ENCODE assay signal across 1 cellular context in genomic region chr12:24929953-24930352, GRCh38.
TF ChIP-seq lines count a peak whose summit lies in the region.

No MANE protein-coding gene starts in this region.

TF ChIP-seq in GM23338, 12 proteins besides CTCF, POLR2A, EP300 and RAD21 (continued from another document):
- TF ChIP-seq, protein P1, sequence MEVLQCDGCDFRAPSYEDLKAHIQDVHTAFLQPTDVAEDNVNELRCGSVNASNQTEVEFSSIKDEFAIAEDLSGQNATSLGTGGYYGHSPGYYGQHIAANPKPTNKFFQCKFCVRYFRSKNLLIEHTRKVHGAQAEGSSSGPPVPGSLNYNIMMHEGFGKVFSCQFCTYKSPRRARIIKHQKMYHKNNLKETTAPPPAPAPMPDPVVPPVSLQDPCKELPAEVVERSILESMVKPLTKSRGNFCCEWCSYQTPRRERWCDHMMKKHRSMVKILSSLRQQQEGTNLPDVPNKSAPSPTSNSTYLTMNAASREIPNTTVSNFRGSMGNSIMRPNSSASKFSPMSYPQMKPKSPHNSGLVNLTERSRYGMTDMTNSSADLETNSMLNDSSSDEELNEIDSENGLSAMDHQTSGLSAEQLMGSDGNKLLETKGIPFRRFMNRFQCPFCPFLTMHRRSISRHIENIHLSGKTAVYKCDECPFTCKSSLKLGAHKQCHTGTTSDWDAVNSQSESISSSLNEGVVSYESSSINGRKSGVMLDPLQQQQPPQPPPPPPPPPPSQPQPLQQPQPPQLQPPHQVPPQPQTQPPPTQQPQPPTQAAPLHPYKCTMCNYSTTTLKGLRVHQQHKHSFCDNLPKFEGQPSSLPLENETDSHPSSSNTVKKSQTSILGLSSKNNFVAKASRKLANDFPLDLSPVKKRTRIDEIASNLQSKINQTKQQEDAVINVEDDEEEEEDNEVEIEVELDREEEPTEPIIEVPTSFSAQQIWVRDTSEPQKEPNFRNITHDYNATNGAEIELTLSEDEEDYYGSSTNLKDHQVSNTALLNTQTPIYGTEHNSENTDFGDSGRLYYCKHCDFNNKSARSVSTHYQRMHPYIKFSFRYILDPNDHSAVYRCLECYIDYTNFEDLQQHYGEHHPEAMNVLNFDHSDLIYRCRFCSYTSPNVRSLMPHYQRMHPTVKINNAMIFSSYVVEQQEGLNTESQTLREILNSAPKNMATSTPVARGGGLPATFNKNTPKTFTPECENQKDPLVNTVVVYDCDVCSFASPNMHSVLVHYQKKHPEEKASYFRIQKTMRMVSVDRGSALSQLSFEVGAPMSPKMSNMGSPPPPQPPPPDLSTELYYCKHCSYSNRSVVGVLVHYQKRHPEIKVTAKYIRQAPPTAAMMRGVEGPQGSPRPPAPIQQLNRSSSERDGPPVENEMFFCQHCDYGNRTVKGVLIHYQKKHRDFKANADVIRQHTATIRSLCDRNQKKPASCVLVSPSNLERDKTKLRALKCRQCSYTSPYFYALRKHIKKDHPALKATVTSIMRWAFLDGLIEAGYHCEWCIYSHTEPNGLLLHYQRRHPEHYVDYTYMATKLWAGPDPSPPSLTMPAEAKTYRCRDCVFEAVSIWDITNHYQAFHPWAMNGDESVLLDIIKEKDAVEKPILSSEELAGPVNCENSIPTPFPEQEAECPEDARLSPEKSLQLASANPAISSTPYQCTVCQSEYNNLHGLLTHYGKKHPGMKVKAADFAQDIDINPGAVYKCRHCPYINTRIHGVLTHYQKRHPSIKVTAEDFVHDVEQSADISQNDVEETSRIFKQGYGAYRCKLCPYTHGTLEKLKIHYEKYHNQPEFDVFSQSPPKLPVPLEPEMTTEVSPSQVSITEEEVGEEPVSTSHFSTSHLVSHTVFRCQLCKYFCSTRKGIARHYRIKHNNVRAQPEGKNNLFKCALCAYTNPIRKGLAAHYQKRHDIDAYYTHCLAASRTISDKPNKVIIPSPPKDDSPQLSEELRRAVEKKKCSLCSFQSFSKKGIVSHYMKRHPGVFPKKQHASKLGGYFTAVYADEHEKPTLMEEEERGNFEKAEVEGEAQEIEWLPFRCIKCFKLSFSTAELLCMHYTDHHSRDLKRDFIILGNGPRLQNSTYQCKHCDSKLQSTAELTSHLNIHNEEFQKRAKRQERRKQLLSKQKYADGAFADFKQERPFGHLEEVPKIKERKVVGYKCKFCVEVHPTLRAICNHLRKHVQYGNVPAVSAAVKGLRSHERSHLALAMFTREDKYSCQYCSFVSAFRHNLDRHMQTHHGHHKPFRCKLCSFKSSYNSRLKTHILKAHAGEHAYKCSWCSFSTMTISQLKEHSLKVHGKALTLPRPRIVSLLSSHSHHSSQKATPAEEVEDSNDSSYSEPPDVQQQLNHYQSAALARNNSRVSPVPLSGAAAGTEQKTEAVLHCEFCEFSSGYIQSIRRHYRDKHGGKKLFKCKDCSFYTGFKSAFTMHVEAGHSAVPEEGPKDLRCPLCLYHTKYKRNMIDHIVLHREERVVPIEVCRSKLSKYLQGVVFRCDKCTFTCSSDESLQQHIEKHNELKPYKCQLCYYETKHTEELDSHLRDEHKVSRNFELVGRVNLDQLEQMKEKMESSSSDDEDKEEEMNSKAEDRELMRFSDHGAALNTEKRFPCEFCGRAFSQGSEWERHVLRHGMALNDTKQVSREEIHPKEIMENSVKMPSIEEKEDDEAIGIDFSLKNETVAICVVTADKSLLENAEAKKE (CRISPR knock-in tag; IDR thresholded peaks at IDR 0.05) = no peak
- TF ChIP-seq NANOG (IDR thresholded peaks at IDR 0.05; ENCODE audit: borderline replicate concordance) (no peak), EZH2phosphoT487 (IDR thresholded peaks at IDR 0.05; ENCODE audit: unreplicated experiment) (no peak), CREB1 (CRISPR knock-in tag; IDR thresholded peaks at IDR 0.05; ENCODE audit: low read depth) (no peak), STAT1 (IDR thresholded peaks at IDR 0.05; ENCODE audit: unreplicated experiment) (no peak), JUNB (IDR thresholded peaks at IDR 0.05; ENCODE audit: unreplicated experiment) (no peak), POLR2AphosphoS5 (IDR thresholded peaks at IDR 0.05; ENCODE audit: low read depth) (no peak)
TF ChIP-seq in GM23338: peak in this region for 0.
